ENCODE assay signal across 15 cellular contexts in genomic region chr14:36816481-36816880, GRCh38.
DNase-seq lines count a peak whose midpoint lies in the region; ATAC-seq and TF ChIP-seq lines count a peak whose summit lies in the region.
"Had no signal": no experiment of that assay in that cellular context is flagged by ENCODE, and none has a peak within 500 bp of the region (broad histone marks: within the 10 kb centered on the region; RNA-seq: fewer than 3 reads in every experiment).

No MANE protein-coding gene starts in this region.

- H4K20me1 ChIP-seq in BLaER1 treated with 17β-estradiol and CSF1 and Interleukin-3, amounts not matched to agents 10 nM and 100 nM, result no peaks in the 10 kb centered on the region
- no peaks in the 10 kb centered on the region for H4K20me1 ChIP-seq in smooth muscle cell (ENCODE audit: low read depth)

- no peaks in the 10 kb centered on the region for H3K36me3 ChIP-seq in BLaER1 treated with 17β-estradiol and CSF1 and Interleukin-3, amounts not matched to agents 10 nM and 100 nM
- H3K36me3 ChIP-seq in RWPE2 (ENCODE audit: low read depth) (no peaks in the 10 kb centered on the region), smooth muscle cell (ENCODE audit: low read depth) (no peaks in the 10 kb centered on the region)

- no peak overlapping the region for H3K9ac ChIP-seq in BLaER1 treated with 17β-estradiol and CSF1 and Interleukin-3, amounts not matched to agents 10 nM and 100 nM
- no peak overlapping the region for H3K9ac ChIP-seq in smooth muscle cell (ENCODE audit: low read depth)
- H3K9ac ChIP-seq: GM23248 had no signal

- H3K27me3 ChIP-seq in BLaER1 treated with 17β-estradiol and CSF1 and Interleukin-3, amounts not matched to agents 10 nM and 100 nM, result no peaks in the 10 kb centered on the region
- H3K27me3 ChIP-seq in RWPE2 (ENCODE audit: insufficient read depth, poor library complexity, severe bottlenecking) (no peaks in the 10 kb centered on the region), foreskin keratinocyte (no peaks in the 10 kb centered on the region), smooth muscle cell (ENCODE audit: low read depth) (peaks cover 21% of the 10 kb centered on the region)

- TF ChIP-seq CTCF in RWPE2 (IDR thresholded peaks at IDR 0.05; ENCODE audit: poor library complexity, severe bottlenecking) (no peak), foreskin keratinocyte (conservative IDR thresholded peaks at IDR 0.05) (no peak), smooth muscle cell (IDR thresholded peaks at IDR 0.05; ENCODE audit: borderline replicate concordance, insufficient read depth, poor library complexity, severe bottlenecking) (no peak)

- no peaks in the 10 kb centered on the region for H3F3A ChIP-seq in smooth muscle cell (ENCODE audit: low read depth)

- WGBS in smooth muscle cell (ENCODE audit: low lambda C conversion rate), result 74% methylated on average over 5 of the region's 5 CpGs

- H3K79me2 ChIP-seq in smooth muscle cell (ENCODE audit: low read depth), result no peaks in the 10 kb centered on the region

- peaks cover 13 to 60% (median 46%) of the 10 kb centered on the region in 10 experiments for H3K4me1 ChIP-seq in BLaER1 treated with 17β-estradiol and CSF1 and Interleukin-3, amounts not matched to agents 10 nM and 100 nM
- H3K4me1 ChIP-seq in RWPE2 (ENCODE audit: insufficient read depth, poor library complexity, severe bottlenecking) (peaks cover 13% of the 10 kb centered on the region), foreskin keratinocyte (peaks cover 24% of the 10 kb centered on the region), smooth muscle cell (ENCODE audit: low read depth) (no peaks in the 10 kb centered on the region)

- no peak overlapping the region for H3K4me3 ChIP-seq in BLaER1 treated with 17β-estradiol and CSF1 and Interleukin-3, amounts not matched to agents 10 nM and 100 nM
- H3K4me3 ChIP-seq in RWPE2 (ENCODE audit: severe bottlenecking), result no peak overlapping the region
- no peak overlapping the region for H3K4me3 ChIP-seq in smooth muscle cell
- H3K4me3 ChIP-seq: GM12878, GM23248 had no signal

- no peak overlapping the region for H3K27ac ChIP-seq in BLaER1 treated with 17β-estradiol and CSF1 and Interleukin-3, amounts not matched to agents 10 nM and 100 nM
- no peak overlapping the region for H3K27ac ChIP-seq in RWPE2 (ENCODE audit: poor library complexity, severe bottlenecking)
- H3K27ac ChIP-seq in foreskin keratinocyte, result no peak overlapping the region
- no peak overlapping the region for H3K27ac ChIP-seq in smooth muscle cell (ENCODE audit: low read depth)
- H3K27ac ChIP-seq: GM23248 had no signal

- ATAC-seq in RWPE2 (ENCODE audit: low read depth) (peak; percentile 37; the same call in 2 of the 3 replicates), foreskin keratinocyte (peak; percentile 80), HG02852 (IDR thresholded peaks at IDR 0.05; ENCODE audit: unreplicated experiment) (no peak)
- ATAC-seq: GM12878 had no signal

- H2AFZ ChIP-seq in smooth muscle cell (ENCODE audit: low read depth), result no peak overlapping the region
- H2AFZ ChIP-seq: GM23248 had no signal

- peak overlapping the region in 7 of 11 experiments; percentile 9 to 71 (median 43); a peak in 10 of 22 replicates for H3K4me2 ChIP-seq in BLaER1 treated with 17β-estradiol and CSF1 and Interleukin-3, amounts not matched to agents 10 nM and 100 nM
- no peak overlapping the region for H3K4me2 ChIP-seq in smooth muscle cell

- peaks cover 0 to 7% (median 0%) of the 10 kb centered on the region in 11 experiments; a peak in 4 of 22 replicates for H3K9me3 ChIP-seq in BLaER1 treated with 17β-estradiol and CSF1 and Interleukin-3, amounts not matched to agents 10 nM and 100 nM (replicated peaks in 1 of 11)
- H3K9me3 ChIP-seq in RWPE2 (ENCODE audit: severe bottlenecking) (no peaks in the 10 kb centered on the region), smooth muscle cell (replicated peaks; ENCODE audit: low read depth) (no peaks in the 10 kb centered on the region)

- no peak for DNase-seq in RWPE2 (ENCODE audit: low spot score)
- DNase-seq in foreskin keratinocyte, result peak; percentile 59 to 75
- DNase-seq in smooth muscle cell (lab: John Stamatoyannopoulos, UW; ENCODE audit: unreplicated experiment), result no peak
- no peak for DNase-seq in inferior parietal cortex (ENCODE audit: extremely low spot score)
- DNase-seq: CD4-positive, alpha-beta T cell; CD8-positive, alpha-beta memory T cell; DMS 273 treated with DMSO at 0.1 percent for 48 hours; EL; GDM1; GM23248; H7; HCEC 1CT had no signal

Comparison
In these comparisons a context has a peak if more than half of its experiments do, and no peak if none do; other contexts are left out.
1. DNase-seq: peak in foreskin keratinocyte (2 of 2); none in RWPE2 (single experiment), smooth muscle cell (single experiment) and inferior parietal cortex (single experiment).